In genomic region chrX:32448320-32448719, GRCh38 we compare ENCODE assay signal across 8 cellular contexts.
DNase-seq lines count a peak whose midpoint lies in the region; ATAC-seq and TF ChIP-seq lines count a peak whose summit lies in the region.

No MANE protein-coding gene starts in this region.

- H3K27me3 ChIP-seq in HAP-1 (ENCODE audit: low read depth) = no peaks in the 10 kb centered on the region

- no peaks in the 10 kb centered on the region for H3K9me3 ChIP-seq in HAP-1

- H3K9me3 Mint-ChIP-seq in stimulated activated effector memory CD8-positive, alpha-beta T cell treated with anti-CD3 and anti-CD28 coated beads, Interleukin-12 subunit alpha, Interleukin-12 subunit beta, amount 100 ng/mL, for 72 hours = peaks cover 16% of the 10 kb centered on the region

- no peaks in the 10 kb centered on the region for H3K36me3 ChIP-seq in HAP-1 (replicated peaks)

- no peaks in the 10 kb centered on the region for H3K4me1 ChIP-seq in HAP-1

- H3K27ac Mint-ChIP-seq in stimulated activated effector memory CD8-positive, alpha-beta T cell treated with anti-CD3 and anti-CD28 coated beads, Interleukin-12 subunit alpha, Interleukin-12 subunit beta, amount 100 ng/mL, for 72 hours = no peak overlapping the region

- no peaks in the 10 kb centered on the region for H3K36me3 Mint-ChIP-seq in stimulated activated effector memory CD8-positive, alpha-beta T cell treated with anti-CD3 and anti-CD28 coated beads, Interleukin-12 subunit alpha, Interleukin-12 subunit beta, amount 100 ng/mL, for 72 hours

- DNase-seq in ACHN (peak; percentile 14), SW480 (ENCODE audit: low spot score) (peak; percentile 0), erythroblast (lab: John Stamatoyannopoulos, UW) (no peak), occipital lobe (lab: John Stamatoyannopoulos, UW) (no peak), HAP-1 (ENCODE audit: low spot score in 2 of 2) (no peak)
- no peak for DNase-seq in stimulated activated effector memory CD8-positive, alpha-beta T cell treated with anti-CD3 and anti-CD28 coated beads, Interleukin-12 subunit alpha, Interleukin-12 subunit beta, amount 100 ng/mL, for 72 hours (ENCODE audit: low spot score in 2 of 2)

- H3K4me1 Mint-ChIP-seq in stimulated activated effector memory CD8-positive, alpha-beta T cell treated with anti-CD3 and anti-CD28 coated beads, Interleukin-12 subunit alpha, Interleukin-12 subunit beta, amount 100 ng/mL, for 72 hours = no peaks in the 10 kb centered on the region

- in situ Hi-C loops in ACHN (cut with HindIII; ENCODE audit: low pct_ligation_motif_present, low pct_unique_long_range_greater_than_20kb, low sequenced_read_pairs) = no loop called here
- in situ Hi-C loops in HAP-1 (cut with MboI; ENCODE audit: low sequenced_read_pairs) = no loop called here

- H3K4me3 Mint-ChIP-seq in stimulated activated effector memory CD8-positive, alpha-beta T cell treated with anti-CD3 and anti-CD28 coated beads, Interleukin-12 subunit alpha, Interleukin-12 subunit beta, amount 100 ng/mL, for 72 hours = no peak overlapping the region

- TF ChIP-seq POLR2A in erythroblast (IDR thresholded peaks at IDR 0.05; ENCODE audit: low read length) = no peak

- no peak overlapping the region for H3K4me3 ChIP-seq in HAP-1

- ATAC-seq in GM19025 (IDR thresholded peaks at IDR 0.05; ENCODE audit: low read depth, unreplicated experiment) = peak; percentile 93
- ATAC-seq in HG03095 (IDR thresholded peaks at IDR 0.05; ENCODE audit: unreplicated experiment) = peak; percentile 99
- ATAC-seq in stimulated activated effector memory CD8-positive, alpha-beta T cell treated with anti-CD3 and anti-CD28 coated beads, Interleukin-12 subunit alpha, Interleukin-12 subunit beta, amount 100 ng/mL, for 72 hours = peak; percentile 58

Comparison
In these comparisons a context has a peak if more than half of its experiments do, and no peak if none do; other contexts are left out.
1. DNase-seq: peak in ACHN (single experiment) and SW480 (single experiment); none in stimulated activated effector memory CD8-positive, alpha-beta T cell treated with anti-CD3 and anti-CD28 coated beads, Interleukin-12 subunit alpha, Interleukin-12 subunit beta, amount 100 ng/mL, for 72 hours (0 of 2), erythroblast (0 of 2), occipital lobe (single experiment) and HAP-1 (0 of 2).
2. Peak in every context shown above with its lines, with median percentiles within 50 percentile points of each other: ATAC-seq.